ENCODE assay signal across 1 cellular context in genomic region chr15:67945951-67946700, GRCh38.
TF ChIP-seq lines count a peak whose summit lies in the region.

No MANE protein-coding gene starts in this region.

TF ChIP-seq in H1, 55 proteins besides CTCF, POLR2A, EP300 and RAD21 (continued from another document):
- TF ChIP-seq FOSL1 (IDR thresholded peaks at IDR 0.05; ENCODE audit: insufficient read depth, low read depth, low read length) (no peak), POLR2AphosphoS5 (IDR thresholded peaks at IDR 0.05; ENCODE audit: low read depth, low read length) (no peak; the same call in 1 of the 2 replicates), SP2 (IDR thresholded peaks at IDR 0.05; ENCODE audit: low read length) (no peak), YY1 (IDR thresholded peaks at IDR 0.05; ENCODE audit: low read depth, low read length) (no peak), RXRA (IDR thresholded peaks at IDR 0.05; ENCODE audit: insufficient read depth, low read depth, low read length) (no peak), TEAD4 (IDR thresholded peaks at IDR 0.05; ENCODE audit: low read depth, low read length) (peak; percentile 80), TAF1 (IDR thresholded peaks at IDR 0.05; ENCODE audit: low read depth, low read length) (0 out of 2 replicates have a peak, but pooled peaks have one; percentile 37), ASH2L (IDR thresholded peaks at IDR 0.05; ENCODE audit: low read length) (no peak), BACH1 (IDR thresholded peaks at IDR 0.05; ENCODE audit: low read length) (no peak), CREB1 (IDR thresholded peaks at IDR 0.05) (0 out of 2 replicates have a peak, but pooled peaks have one; percentile 21), MAX (IDR thresholded peaks at IDR 0.05) (peak; percentile 80), MAFK (IDR thresholded peaks at IDR 0.05; ENCODE audit: low read depth, low read length) (no peak), TCF12 (IDR thresholded peaks at IDR 0.05; ENCODE audit: low read depth, low read length) (no peak), GTF2F1 (IDR thresholded peaks at IDR 0.05; ENCODE audit: borderline replicate concordance, low read depth, low read length) (no peak), CBX8 (IDR thresholded peaks at IDR 0.05; ENCODE audit: borderline replicate concordance, low read depth, low read length) (no peak), CEBPB (IDR thresholded peaks at IDR 0.05; ENCODE audit: low read depth, low read length) (no peak), TAF7 (optimal IDR thresholded peaks at IDR 0.05; ENCODE audit: borderline replicate concordance, low read depth, low read length) (no peak), ZNF274 (IDR thresholded peaks at IDR 0.05; ENCODE audit: borderline replicate concordance, extremely low read depth, low read length) (no peak), KDM4A (IDR thresholded peaks at IDR 0.05; ENCODE audit: low read depth, low read length, severe bottlenecking) (no peak), CBX5 (IDR thresholded peaks at IDR 0.05; ENCODE audit: low read depth, low read length) (no peak), TBP (IDR thresholded peaks at IDR 0.05; ENCODE audit: low read depth, low read length) (no peak), PHF8 (conservative IDR thresholded peaks at IDR 0.05; ENCODE audit: low read depth, low read length) (no peak)
- TF ChIP-seq, protein P1, sequence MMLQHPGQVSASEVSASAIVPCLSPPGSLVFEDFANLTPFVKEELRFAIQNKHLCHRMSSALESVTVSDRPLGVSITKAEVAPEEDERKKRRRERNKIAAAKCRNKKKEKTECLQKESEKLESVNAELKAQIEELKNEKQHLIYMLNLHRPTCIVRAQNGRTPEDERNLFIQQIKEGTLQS (IDR thresholded peaks at IDR 0.05; ENCODE audit: insufficient read depth, low read depth, low read length) = no peak
